20 cellular contexts compared by ENCODE assay signal in the genomic region with DNA sequence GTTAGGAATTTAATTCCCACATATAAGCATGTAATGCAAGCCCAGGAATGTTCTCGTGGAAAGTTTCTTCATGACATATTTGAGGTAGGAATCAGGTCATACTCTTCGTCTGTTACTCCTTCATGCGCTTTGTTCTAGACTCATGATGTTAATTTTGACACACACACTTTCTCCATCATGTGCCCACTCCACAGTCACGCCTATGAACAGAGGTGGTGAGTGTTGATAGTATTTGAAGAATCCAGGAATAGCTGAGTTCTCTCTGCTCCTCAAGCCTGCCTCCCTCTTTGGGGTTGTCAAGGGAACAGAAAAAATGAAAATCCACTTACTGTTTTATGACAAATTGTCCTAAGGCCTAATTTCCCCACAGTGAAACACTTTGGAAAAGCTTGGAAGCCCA.
"Had no signal": no experiment of that assay in that cellular context is flagged by ENCODE, and none has a peak within 500 bp of the region (broad histone marks: within the 10 kb centered on the region; RNA-seq: fewer than 3 reads in every experiment).

No MANE protein-coding gene starts in this region.

- H3K27me3 ChIP-seq: dorsolateral prefrontal cortex, heart right ventricle, transverse colon had no signal

- DNase-seq: cortex of kidney; effector CD8-positive, alpha-beta T cell; heart right ventricle; islet precursor cell; left cardiac atrium; left ventricle myocardium inferior; lower lobe of right lung; naive B cell; retina; stimulated activated CD4-positive, alpha-beta T cell treated with anti-CD3 and anti-CD28 coated beads, Interleukin-2, amount 100 ng/mL, for 24 hours; stimulated activated CD4-positive, alpha-beta T cell treated with anti-CD3 and anti-CD28 coated beads, Interleukin-4, amount 100 ng/mL, for 4 hours; stimulated activated naive B cell treated with anti-CD40 and anti-IgM and Interleukin-4, amounts not matched to agents 10 μg/mL and 1 μg/mL and 100 μg/mL, for 72 hours; stimulated activated naive CD8-positive, alpha-beta T cell treated with anti-CD3 and anti-CD28 coated beads, Interleukin-15, amount 100 ng/mL, for 72 hours; transverse colon had no signal

- H3K4me3 ChIP-seq: dorsolateral prefrontal cortex, heart right ventricle, left ventricle myocardium inferior, lower lobe of right lung, prostate gland, thoracic aorta, transverse colon had no signal

- H3K9me3 ChIP-seq: heart right ventricle, lower lobe of right lung, prostate gland, thoracic aorta, transverse colon had no signal

- H3K36me3 ChIP-seq: heart right ventricle, left ventricle myocardium inferior, lower lobe of right lung, prostate gland, thoracic aorta, transverse colon had no signal

- H3K4me1 ChIP-seq: lower lobe of right lung, parathyroid adenoma, prostate gland had no signal

- ATAC-seq: heart right ventricle; left cardiac atrium; lower lobe of right lung; sciatic nerve; stimulated activated naive B cell treated with anti-CD40 and anti-IgM and Interleukin-4, amounts not matched to agents 10 μg/mL and 1 μg/mL and 100 μg/mL, for 72 hours; stimulated activated naive CD8-positive, alpha-beta T cell treated with anti-CD3 and anti-CD28 coated beads, Interleukin-15, amount 100 ng/mL, for 72 hours had no signal

- FAIRE-seq: frontal cortex had no signal

- H3K27ac ChIP-seq: heart right ventricle, left ventricle myocardium inferior, lower lobe of right lung, parathyroid adenoma, prostate gland, thoracic aorta, transverse colon had no signal

- H2AFZ ChIP-seq: parathyroid adenoma had no signal

- H3K9ac ChIP-seq: parathyroid adenoma had no signal
